28 cellular contexts compared by ENCODE assay signal in genomic region chr15:67908756-67909155, GRCh38.
"Had no signal": no experiment of that assay in that cellular context is flagged by ENCODE, and none has a peak within 500 bp of the region (broad histone marks: within the 10 kb centered on the region; RNA-seq: fewer than 3 reads in every experiment).

No MANE protein-coding gene starts in this region.

- H3K36me3 ChIP-seq: colonic mucosa, esophagus muscularis mucosa, esophagus squamous epithelium, gastrocnemius medialis, gastroesophageal sphincter, heart left ventricle, heart right ventricle had no signal

- FAIRE-seq: colon, endometrium, endothelial cell of umbilical vein, frontal cortex had no signal

- H3K4me3 ChIP-seq: colonic mucosa, coronary artery, dorsolateral prefrontal cortex, esophagus muscularis mucosa, esophagus squamous epithelium, gastrocnemius medialis, gastroesophageal sphincter, heart left ventricle, heart right ventricle had no signal

- ATAC-seq: effector memory CD8-positive, alpha-beta T cell; esophagus mucosa; foreskin keratinocyte; gastrocnemius medialis; gastroesophageal sphincter; heart left ventricle; heart right ventricle had no signal

- H3K4me1 ChIP-seq: colonic mucosa, esophagus squamous epithelium, foreskin keratinocyte had no signal

- H3K27ac ChIP-seq: colonic mucosa, coronary artery, epithelial cell of prostate, esophagus muscularis mucosa, esophagus squamous epithelium, foreskin keratinocyte, gastrocnemius medialis, gastroesophageal sphincter, heart left ventricle had no signal

- H3K9me3 ChIP-seq: colonic mucosa, gastrocnemius medialis had no signal

- H3K27me3 ChIP-seq: colonic mucosa, dorsolateral prefrontal cortex, esophagus muscularis mucosa, esophagus squamous epithelium, foreskin keratinocyte, gastrocnemius medialis, gastroesophageal sphincter, heart left ventricle, heart right ventricle had no signal

- DNase-seq: colonic mucosa; cortex of kidney; dermis blood vessel endothelial cell; dorsolateral prefrontal cortex; effector CD4-positive, alpha-beta T cell; effector CD8-positive, alpha-beta T cell; effector memory CD4-positive, alpha-beta T cell; effector memory CD8-positive, alpha-beta T cell; erythroblast; esophagus squamous epithelium; foreskin fibroblast; foreskin keratinocyte; foreskin melanocyte; gastrocnemius medialis; glutamatergic neuron; head of caudate nucleus; heart left ventricle; heart right ventricle had no signal

- H3K27ac Mint-ChIP-seq: dendritic cell treated with granulocyte-macrophage colony-stimulating factor and Interleukin-4, amounts not matched to agents 40 ng/mL and 50 ng/mL, for 4 days; effector memory CD8-positive, alpha-beta T cell had no signal

- H3K27me3 Mint-ChIP-seq: dendritic cell treated with granulocyte-macrophage colony-stimulating factor and Interleukin-4, amounts not matched to agents 40 ng/mL and 50 ng/mL, for 4 days had no signal

- H3K4me3 Mint-ChIP-seq: dendritic cell treated with granulocyte-macrophage colony-stimulating factor and Interleukin-4, amounts not matched to agents 40 ng/mL and 50 ng/mL, for 4 days; effector memory CD8-positive, alpha-beta T cell had no signal
